ENCODE assay signal across 16 cellular contexts in genomic region chr18:45370190-45371010, GRCh38.
A peak's percentile ranks its signal among the peaks of the same experiment; 100 is the strongest.
DNase-seq lines count a peak whose midpoint lies in the region; ATAC-seq, FAIRE-seq and TF ChIP-seq lines count a peak whose summit lies in the region.
"Had no signal": no experiment of that assay in that cellular context is flagged by ENCODE, and none has a peak within 500 bp of the region (broad histone marks: within the 10 kb centered on the region; RNA-seq: fewer than 3 reads in every experiment).

No MANE protein-coding gene starts in this region.

- ATAC-seq in Right ventricle myocardium inferior = no peak
- no peak for ATAC-seq in K562
- ATAC-seq in natural killer cell = no peak
- ATAC-seq in stimulated activated naive CD8-positive, alpha-beta T cell treated with anti-CD3 and anti-CD28 coated beads, Interleukin-15, amount 100 ng/mL, for 72 hours = no peak
- ATAC-seq: natural killer cell treated with Interleukin-12 subunit alpha and Interleukin-12 subunit beta and Interleukin-15 and Interleukin-18, amount 100 ng/mL, for 72 hours had no signal

- intact Hi-C loops in left ventricle myocardium inferior (cut with micrococcal nuclease) = no loop called here
- intact Hi-C loops in Right ventricle myocardium inferior (cut with DNase I) = no loop called here
- intact Hi-C loops in K562 (cut with micrococcal nuclease) = no loop called here
- intact Hi-C loops in vagina (cut with DNase I) = no loop called here
- intact Hi-C loops in natural killer cell (cut with micrococcal nuclease) = no loop called here

- BruUV-seq in K562 (replicated peaks; lab: Mats Ljungman, UMichigan) = no TSS peak

- H3K4me1 ChIP-seq in left ventricle myocardium inferior = no peaks in the 10 kb centered on the region
- no peaks in the 10 kb centered on the region for H3K4me1 ChIP-seq in K562 (replicated peaks in 1 of 2; ENCODE audit: control insufficient read depth in 2 of 2, insufficient read depth in 2 of 2, low read length in 2 of 2)
- H3K4me1 ChIP-seq in mesodermal cell (ENCODE audit: control insufficient read depth, insufficient read depth, low read length, poor library complexity, severe bottlenecking) = peaks cover 4% of the 10 kb centered on the region
- H3K4me1 ChIP-seq in vagina = no peaks in the 10 kb centered on the region
- H3K4me1 ChIP-seq: transverse colon had no signal

- H3K4me3 Mint-ChIP-seq in natural killer cell = no peak overlapping the region
- H3K4me3 Mint-ChIP-seq in stimulated activated naive CD8-positive, alpha-beta T cell treated with anti-CD3 and anti-CD28 coated beads, Interleukin-15, amount 100 ng/mL, for 72 hours = no peak overlapping the region
- H3K4me3 Mint-ChIP-seq: natural killer cell treated with Interleukin-12 subunit alpha and Interleukin-12 subunit beta and Interleukin-15 and Interleukin-18, amount 100 ng/mL, for 72 hours had no signal

- peaks cover 18 to 37% of the 10 kb centered on the region in 2 donors for H3K27me3 Mint-ChIP-seq in natural killer cell (ENCODE audit: low read depth in 2 of 2)
- peaks cover 46% of the 10 kb centered on the region for H3K27me3 Mint-ChIP-seq in stimulated activated naive CD8-positive, alpha-beta T cell treated with anti-CD3 and anti-CD28 coated beads, Interleukin-15, amount 100 ng/mL, for 72 hours

- no peak overlapping the region for H3K9ac ChIP-seq in K562 (ENCODE audit: insufficient read depth in 1 of 2, low read depth in 2 of 2, low read length in 2 of 2)

- WGBS in K562 (ENCODE audit: insufficient coverage, low coverage, missing lambda C conversion rate) = 7% methylated on average over 12 of the region's 15 CpGs
- WGBS in mesodermal cell (ENCODE audit: insufficient coverage in 2 of 2), 2 experiments = 74 to 75% methylated on average over 11 to 12 of the region's 15 CpGs

- no peaks in the 10 kb centered on the region for H3K36me3 Mint-ChIP-seq in natural killer cell
- H3K36me3 Mint-ChIP-seq: natural killer cell treated with Interleukin-12 subunit alpha and Interleukin-12 subunit beta and Interleukin-15 and Interleukin-18, amount 100 ng/mL, for 72 hours had no signal

- H3K36me3 ChIP-seq in left ventricle myocardium inferior (no peaks in the 10 kb centered on the region), K562 (ENCODE audit: control insufficient read depth, insufficient read depth, low read length) (no peaks in the 10 kb centered on the region), mesodermal cell (ENCODE audit: control insufficient read depth, insufficient read depth, low read length) (no peaks in the 10 kb centered on the region), vagina (no peaks in the 10 kb centered on the region)
- H3K36me3 ChIP-seq: esophagus squamous epithelium, transverse colon had no signal

- no peaks in the 10 kb centered on the region for H3K9me3 Mint-ChIP-seq in natural killer cell
- H3K9me3 Mint-ChIP-seq in stimulated activated naive CD8-positive, alpha-beta T cell treated with anti-CD3 and anti-CD28 coated beads, Interleukin-15, amount 100 ng/mL, for 72 hours = no peaks in the 10 kb centered on the region
- H3K9me3 Mint-ChIP-seq: natural killer cell treated with Interleukin-12 subunit alpha and Interleukin-12 subunit beta and Interleukin-15 and Interleukin-18, amount 100 ng/mL, for 72 hours had no signal

- no peak for TF ChIP-seq POLR2A in K562 (conservative IDR thresholded peaks at IDR 0.05)
- TF ChIP-seq POLR2A in vagina (IDR thresholded peaks at IDR 0.05) = no peak

- TF ChIP-seq EP300 in K562 (IDR thresholded peaks at IDR 0.05; ENCODE audit: low read length) = no peak

- H2AFZ ChIP-seq in K562 (ENCODE audit: low read depth, low read length) = no peak overlapping the region

- H3K9me3 ChIP-seq in left ventricle myocardium inferior (replicated peaks) = no peaks in the 10 kb centered on the region
- H3K9me3 ChIP-seq in K562 (replicated peaks; ENCODE audit: control insufficient read depth, insufficient read depth, low read depth, low read length) = no peaks in the 10 kb centered on the region
- H3K9me3 ChIP-seq in mesodermal cell (ENCODE audit: control insufficient read depth, low read length) = no peaks in the 10 kb centered on the region
- H3K9me3 ChIP-seq in vagina = no peaks in the 10 kb centered on the region
- H3K9me3 ChIP-seq: esophagus squamous epithelium, transverse colon had no signal

- no peak overlapping the region for H3K27ac Mint-ChIP-seq in natural killer cell
- H3K27ac Mint-ChIP-seq in stimulated activated naive CD8-positive, alpha-beta T cell treated with anti-CD3 and anti-CD28 coated beads, Interleukin-15, amount 100 ng/mL, for 72 hours = no peak overlapping the region
- H3K27ac Mint-ChIP-seq: natural killer cell treated with Interleukin-12 subunit alpha and Interleukin-12 subunit beta and Interleukin-15 and Interleukin-18, amount 100 ng/mL, for 72 hours had no signal

- H4K20me1 ChIP-seq in K562 (replicated peaks; ENCODE audit: control insufficient read depth, insufficient read depth, low read length) = no peaks in the 10 kb centered on the region

- H3K79me2 ChIP-seq in K562 (ENCODE audit: control insufficient read depth, insufficient read depth, low read length) = no peaks in the 10 kb centered on the region

- POLR2A ChIA-PET in K562 (lab: Yijun Ruan, JAX) = no interaction called here

- in situ Hi-C loops in K562 (cut with MboI) = no loop called here

- no peak for FAIRE-seq in K562 (lab: Jason Lieb, UNC)
- FAIRE-seq: colon, GM12892, GM19239, small intestine had no signal

- TF ChIP-seq CTCF in left ventricle myocardium inferior (IDR thresholded peaks at IDR 0.05; ENCODE audit: borderline replicate concordance) (no peak), K562 (IDR thresholded peaks at IDR 0.05 in 2 of 3, conservative IDR thresholded peaks at IDR 0.05 in 1 of 3; ENCODE audit: insufficient read depth in 2 of 3, low read depth in 1 of 3, low read length in 3 of 3) (no peak), vagina (IDR thresholded peaks at IDR 0.05) (no peak), natural killer cell (IDR thresholded peaks at IDR 0.05) (no peak)

- TF ChIP-seq RAD21 in K562 (CRISPR knock-in tag; conservative IDR thresholded peaks at IDR 0.05 in 1 of 2, IDR thresholded peaks at IDR 0.05 in 1 of 2) = no peak

- H3K27me3 ChIP-seq in left ventricle myocardium inferior (ENCODE audit: low read depth) (peaks cover 10% of the 10 kb centered on the region), K562 (ENCODE audit: control insufficient read depth in 2 of 2, insufficient read depth in 2 of 2, low read length in 2 of 2) (no peaks in the 10 kb centered on the region), vagina (no peaks in the 10 kb centered on the region)
- H3K27me3 ChIP-seq: esophagus squamous epithelium, transverse colon had no signal

- DNase-seq in left ventricle myocardium inferior (no peak), Right ventricle myocardium inferior (ENCODE audit: missing footprints) (no peak), K562 (ENCODE audit: extremely low read depth in 1 of 4, low spot score in 3 of 4) (no peak), vagina (ENCODE audit: extremely low spot score in 2 of 2) (no peak), NCI-H446 treated with DMSO at 0.1 percent for 48 hours (lab: John Stamatoyannopoulos, UW) (no peak), natural killer cell (no peak)
- no peak for DNase-seq in stimulated activated naive CD8-positive, alpha-beta T cell treated with anti-CD3 and anti-CD28 coated beads, Interleukin-15, amount 100 ng/mL, for 72 hours
- DNase-seq: activated naive CD4-positive, alpha-beta T cell treated with anti-CD3 and anti-CD28 coated beads, Interleukin-2, amount 50 U/mL, for 16 hours; esophagus squamous epithelium; small intestine; transverse colon had no signal

- CTCF ChIA-PET in K562 (lab: Yijun Ruan, JAX; ENCODE audit: low intra/inter-chr PET ratio) = no interaction called here

- H3K4me1 Mint-ChIP-seq in natural killer cell = no peaks in the 10 kb centered on the region
- H3K4me1 Mint-ChIP-seq in stimulated activated naive CD8-positive, alpha-beta T cell treated with anti-CD3 and anti-CD28 coated beads, Interleukin-15, amount 100 ng/mL, for 72 hours = no peaks in the 10 kb centered on the region

- H3K4me2 ChIP-seq in K562 (ENCODE audit: insufficient read depth, low read length) = no peak overlapping the region

- peak overlapping the region; percentile 9 for H3K27ac ChIP-seq in left ventricle myocardium inferior (replicated peaks)
- H3K27ac ChIP-seq in K562 (ENCODE audit: extremely low read depth, low read depth, low read length) = no peak overlapping the region
- peak overlapping the region; percentile 86 for H3K27ac ChIP-seq in mesodermal cell (ENCODE audit: low read depth, low read length, severe bottlenecking)
- H3K27ac ChIP-seq in vagina = peak overlapping the region; percentile 6
- H3K27ac ChIP-seq: transverse colon had no signal

- no peaks in the 10 kb centered on the region for H3K9me1 ChIP-seq in K562 (ENCODE audit: control insufficient read depth, insufficient read depth, low read length)

- H3K4me3 ChIP-seq in left ventricle myocardium inferior = no peak overlapping the region
- H3K4me3 ChIP-seq in K562 = no peak overlapping the region
- no peak overlapping the region for H3K4me3 ChIP-seq in mesodermal cell (ENCODE audit: extremely low read depth, insufficient read depth, low read length, poor library complexity, severe bottlenecking)
- H3K4me3 ChIP-seq in vagina = no peak overlapping the region
- H3K4me3 ChIP-seq: esophagus squamous epithelium, transverse colon had no signal

TF ChIP-seq in K562, 482 proteins besides CTCF, POLR2A, EP300 and RAD21:
- 0 out of 2 replicates have a peak, but pooled peaks have one; percentile 8 for TF ChIP-seq NFIC (IDR thresholded peaks at IDR 0.05)
- TF ChIP-seq, protein P1, sequence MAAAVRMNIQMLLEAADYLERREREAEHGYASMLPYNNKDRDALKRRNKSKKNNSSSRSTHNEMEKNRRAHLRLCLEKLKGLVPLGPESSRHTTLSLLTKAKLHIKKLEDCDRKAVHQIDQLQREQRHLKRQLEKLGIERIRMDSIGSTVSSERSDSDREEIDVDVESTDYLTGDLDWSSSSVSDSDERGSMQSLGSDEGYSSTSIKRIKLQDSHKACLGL (CRISPR knock-in tag; IDR thresholded peaks at IDR 0.05; ENCODE audit: borderline replicate concordance, poor library complexity, severe bottlenecking) = no peak
